20 cellular contexts compared by ENCODE assay signal in genomic region chr9:118209343-118209742, GRCh38.
DNase-seq lines count a peak whose midpoint lies in the region; TF ChIP-seq lines count a peak whose summit lies in the region.
"Had no signal": no experiment of that assay in that cellular context is flagged by ENCODE, and none has a peak within 500 bp of the region (broad histone marks: within the 10 kb centered on the region; RNA-seq: fewer than 3 reads in every experiment).

No MANE protein-coding gene starts in this region.

- H2AFZ ChIP-seq in trophoblast cell (ENCODE audit: insufficient read depth, low read length, poor library complexity), result no peak overlapping the region

- no peak overlapping the region for H3K23ac ChIP-seq in trophoblast cell (ENCODE audit: low read length)

- H2BK120ac ChIP-seq in trophoblast cell (ENCODE audit: insufficient read depth, low read length, poor library complexity), result no peak overlapping the region

- H3K14ac ChIP-seq in trophoblast cell (ENCODE audit: low read length), result no peak overlapping the region

- no peak overlapping the region for H3K27ac ChIP-seq in trophoblast cell (ENCODE audit: low read depth, low read length)
- H3K27ac ChIP-seq in left ventricle myocardium inferior (replicated peaks), result no peak overlapping the region
- H3K27ac ChIP-seq: A549 had no signal

- DNase-seq in NCI-H345 (lab: John Stamatoyannopoulos, UW) (peak; percentile 5), NCI-H345 treated with DMSO at 0.1 percent for 48 hours (lab: John Stamatoyannopoulos, UW; ENCODE audit: unreplicated experiment) (no peak), NCI-H2081 (lab: John Stamatoyannopoulos, UW) (peak; percentile 66 to 92), NCI-H748 treated with DMSO at 0.1 percent for 48 hours (lab: John Stamatoyannopoulos, UW) (peak; percentile 59), trophoblast cell (no peak), left ventricle myocardium inferior (no peak), NK-92 (lab: John Stamatoyannopoulos, UW; ENCODE audit: unreplicated experiment) (no peak)
- no peak for DNase-seq in stimulated activated CD4-positive, alpha-beta T cell treated with anti-CD3 and anti-CD28 coated beads, Interleukin-4, amount 100 ng/mL, for 1 hour
- DNase-seq: Calu3; CD4-positive, alpha-beta T cell; GDM1; NCI-H1436; NCI-H1930; NCI-H446; NCI-H526 treated with DMSO at 0.1 percent for 48 hours; PC-3; RPMI8226; SHP77 treated with DMSO at 0.1 percent for 48 hours; SK-N-SH had no signal

- no peak overlapping the region for H3K4ac ChIP-seq in trophoblast cell (ENCODE audit: low read depth, low read length)

- H3K79me1 ChIP-seq in trophoblast cell (ENCODE audit: low read length), result no peaks in the 10 kb centered on the region

- H2BK12ac ChIP-seq in trophoblast cell (ENCODE audit: low read length), result no peak overlapping the region

- TF ChIP-seq CTCF in left ventricle myocardium inferior (IDR thresholded peaks at IDR 0.05; ENCODE audit: borderline replicate concordance), result no peak

- no peak overlapping the region for H3K4me3 ChIP-seq in trophoblast cell (ENCODE audit: low read depth, low read length)
- no peak overlapping the region for H3K4me3 ChIP-seq in left ventricle myocardium inferior
- H3K4me3 ChIP-seq: A549 had no signal

- H3K18ac ChIP-seq in trophoblast cell (ENCODE audit: low read length), result no peak overlapping the region

- no peak overlapping the region for H4K8ac ChIP-seq in trophoblast cell (ENCODE audit: low read depth, low read length)

- no peaks in the 10 kb centered on the region for H3K4me1 ChIP-seq in trophoblast cell (ENCODE audit: control insufficient read depth in 1 of 2, insufficient read depth in 2 of 2, low read length in 2 of 2)
- no peaks in the 10 kb centered on the region for H3K4me1 ChIP-seq in left ventricle myocardium inferior
- H3K4me1 ChIP-seq: A549 had no signal

- H4K91ac ChIP-seq in trophoblast cell (ENCODE audit: low read depth, low read length), result no peak overlapping the region

- no peak overlapping the region for H2BK5ac ChIP-seq in trophoblast cell (ENCODE audit: low read depth, low read length, poor library complexity)

- H3K27me3 ChIP-seq in trophoblast cell (ENCODE audit: insufficient read depth, low read length), result no peaks in the 10 kb centered on the region
- H3K27me3 ChIP-seq in left ventricle myocardium inferior (ENCODE audit: low read depth), result no peaks in the 10 kb centered on the region

- H3K9me3 ChIP-seq in trophoblast cell (ENCODE audit: insufficient read depth, low read depth, low read length) (no peaks in the 10 kb centered on the region), left ventricle myocardium inferior (replicated peaks) (peaks cover 8% of the 10 kb centered on the region)
- H3K9me3 ChIP-seq: SK-N-SH had no signal

- H4K12ac ChIP-seq in trophoblast cell (ENCODE audit: low read depth, low read length), result no peak overlapping the region

- intact Hi-C loops in left ventricle myocardium inferior (cut with micrococcal nuclease), result no loop called here

- no peaks in the 10 kb centered on the region for H3K79me2 ChIP-seq in trophoblast cell (ENCODE audit: control insufficient read depth, insufficient read depth, low read length, poor library complexity)

- H3K4me2 ChIP-seq in trophoblast cell (ENCODE audit: low read length), result no peak overlapping the region
- H3K4me2 ChIP-seq: A549, SK-N-SH had no signal

- H2AK5ac ChIP-seq in trophoblast cell (ENCODE audit: low read length), result no peak overlapping the region

- H3K9ac ChIP-seq in trophoblast cell (ENCODE audit: low read length), result no peak overlapping the region
- H3K9ac ChIP-seq: SK-N-SH had no signal

- H3K36me3 ChIP-seq in trophoblast cell (ENCODE audit: control insufficient read depth in 1 of 2, insufficient read depth in 2 of 2, low read length in 2 of 2) (no peaks in the 10 kb centered on the region), left ventricle myocardium inferior (no peaks in the 10 kb centered on the region)

Comparison
In these comparisons a context has a peak if more than half of its experiments do, and no peak if none do; other contexts are left out.
1. DNase-seq: peak in NCI-H345 (single experiment), NCI-H2081 (2 of 2) and NCI-H748 treated with DMSO at 0.1 percent for 48 hours (single experiment); none in NCI-H345 treated with DMSO at 0.1 percent for 48 hours (single experiment), trophoblast cell (0 of 2), stimulated activated CD4-positive, alpha-beta T cell treated with anti-CD3 and anti-CD28 coated beads, Interleukin-4, amount 100 ng/mL, for 1 hour (single experiment), left ventricle myocardium inferior (single experiment) and NK-92 (single experiment).